33 cellular contexts compared by ENCODE assay signal in the genomic region with DNA sequence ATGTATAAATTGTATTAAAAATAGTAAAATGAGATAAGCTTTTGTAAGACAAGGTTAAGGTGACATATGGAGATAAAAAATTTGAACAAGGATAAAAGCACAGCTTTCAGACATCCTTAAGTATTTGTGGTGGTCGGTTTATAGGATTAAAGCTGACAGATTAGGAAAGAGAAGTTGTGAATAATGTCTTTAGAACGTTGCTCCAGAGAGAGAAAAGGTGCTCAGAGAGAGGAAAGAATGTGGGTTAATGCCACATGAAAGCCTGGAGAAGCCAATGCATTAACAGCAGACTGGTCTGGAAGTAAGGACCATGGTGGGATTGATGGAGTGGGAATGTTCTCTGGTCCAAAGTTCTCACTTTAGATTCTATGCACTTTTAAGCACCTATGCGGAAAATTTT. TPM values are rescaled to one million over a fixed set of nuclear protein-coding genes. Genes with fewer than 3 reads are reported as not detected.
DNase-seq lines count a peak whose midpoint lies in the region; FAIRE-seq and TF ChIP-seq lines count a peak whose summit lies in the region.
"Had no signal": no experiment of that assay in that cellular context is flagged by ENCODE, and none has a peak within 500 bp of the region (broad histone marks: within the 10 kb centered on the region; RNA-seq: fewer than 3 reads in every experiment).

No MANE protein-coding gene starts in this region.

- H3K36me3 ChIP-seq in GM23248 (ENCODE audit: low read depth), result no peaks in the 10 kb centered on the region
- no peaks in the 10 kb centered on the region for H3K36me3 ChIP-seq in astrocyte (ENCODE audit: insufficient read depth, low read length)
- H3K36me3 ChIP-seq: BLaER1, neutrophil had no signal

- peaks cover 29% of the 10 kb centered on the region for H3K4me1 Mint-ChIP-seq in astrocyte (ENCODE audit: low read depth, unreplicated experiment)

- no peaks in the 10 kb centered on the region for H3K36me3 Mint-ChIP-seq in astrocyte (ENCODE audit: low read depth, unreplicated experiment)
- H3K36me3 Mint-ChIP-seq: activated naive CD8-positive, alpha-beta T cell; mesothelial cell of epicardium; stimulated activated effector memory CD8-positive, alpha-beta T cell treated with anti-CD3 and anti-CD28 coated beads, Interleukin-12 subunit alpha, Interleukin-12 subunit beta, amount 100 ng/mL, for 72 hours; type B pancreatic cell had no signal

- no peaks in the 10 kb centered on the region for H3K9me3 Mint-ChIP-seq in astrocyte (ENCODE audit: unreplicated experiment)
- H3K9me3 Mint-ChIP-seq: H9 had no signal

- H3K4me1 ChIP-seq in GM23248 (ENCODE audit: insufficient read depth) (peaks cover 83% of the 10 kb centered on the region), astrocyte (ENCODE audit: insufficient read depth, low read length) (peaks cover 41% of the 10 kb centered on the region)
- H3K4me1 ChIP-seq: BLaER1, psoas muscle had no signal

- H3K9ac ChIP-seq in GM23248 (no peak overlapping the region), astrocyte (ENCODE audit: low read length) (no peak overlapping the region)
- H3K9ac ChIP-seq: BLaER1 had no signal

- H3K27ac Mint-ChIP-seq in astrocyte (ENCODE audit: unreplicated experiment), result no peak overlapping the region
- H3K27ac Mint-ChIP-seq: activated CD8-positive, alpha-beta T cell treated with anti-CD3 and anti-CD28 coated beads for 36 hours; activated naive CD8-positive, alpha-beta T cell; activated T-helper 2 cell treated with anti-CD3 and anti-CD28 coated beads, Interferon-gamma antibody, Interleukin-2, Interleukin-4, amounts not matched to agents 10 μg/mL and 5 μg/mL and 100 μg/mL, durations not matched to agents 14 hours and 24 hours and 36 hours; effector memory CD8-positive, alpha-beta T cell; H9; mesothelial cell of epicardium; T-helper 1 cell treated with Interleukin-12 subunit alpha and Interleukin-12 subunit beta and Interleukin-4 antibody, amounts not matched to agents 30 μg/mL and 1 μg/mL, for 36 hours; type B pancreatic cell had no signal

- 0 out of 2 replicates have a peak overlapping the region, but pooled peaks have one; percentile 11 for H3K27ac ChIP-seq in GM23248
- H3K27ac ChIP-seq in astrocyte (ENCODE audit: low read depth, low read length), result peak overlapping the region; percentile 51
- H3K27ac ChIP-seq: BLaER1, neutrophil, psoas muscle had no signal

- no peaks in the 10 kb centered on the region for H3K9me3 ChIP-seq in GM23248 (ENCODE audit: low read depth)
- no peaks in the 10 kb centered on the region for H3K9me3 ChIP-seq in astrocyte (ENCODE audit: insufficient read depth, low read depth, low read length)
- H3K9me3 ChIP-seq: BLaER1, neutrophil, psoas muscle had no signal

- DNase-seq in GM23248 (no peak), NCI-H82 (lab: John Stamatoyannopoulos, UW) (peak; percentile 96), astrocyte (ENCODE audit: low read depth) (peak; percentile 94), non-pigmented ciliary epithelial cell (ENCODE audit: low read depth) (peak; percentile 40), NCI-H1105 (lab: John Stamatoyannopoulos, UW) (no peak), NCI-H146 (lab: John Stamatoyannopoulos, UW) (no peak), hepatic stellate cell (ENCODE audit: low spot score) (no peak)
- no peak for DNase-seq in stimulated activated CD4-positive, alpha-beta T cell treated with anti-CD3 and anti-CD28 coated beads, Interleukin-1b, Interleukin-23, amount 100 ng/mL, for 48 hours
- DNase-seq: activated CD4-positive, alpha-beta T cell treated with anti-CD3 and anti-CD28 coated beads for 1 hour; activated CD8-positive, alpha-beta T cell treated with anti-CD3 and anti-CD28 coated beads for 36 hours; aorta; effector memory CD8-positive, alpha-beta T cell; H9; NCI-H1417 treated with DMSO at 0.1 percent for 48 hours; NCI-H2081 treated with DMSO at 0.1 percent for 48 hours; NCI-H2227 treated with DMSO at 0.1 percent for 48 hours; NCI-H748 treated with DMSO at 0.1 percent for 48 hours; psoas muscle; RPMI8226; stimulated activated CD4-positive, alpha-beta T cell treated with anti-CD3 and anti-CD28 coated beads, Interleukin-15, amount 100 ng/mL, for 24 hours had no signal

- H3K9me2 ChIP-seq in GM23248 (ENCODE audit: insufficient read depth), result no peaks in the 10 kb centered on the region

- TF ChIP-seq CTCF in astrocyte (IDR thresholded peaks at IDR 0.05; ENCODE audit: insufficient read depth, low read depth, low read length), result no peak

- H4K20me1 ChIP-seq in GM23248 (ENCODE audit: insufficient read depth) (no peaks in the 10 kb centered on the region), astrocyte (ENCODE audit: insufficient read depth, low read length) (no peaks in the 10 kb centered on the region)
- H4K20me1 ChIP-seq: BLaER1 had no signal

- H3K4me3 ChIP-seq in GM23248 (no peak overlapping the region), astrocyte (ENCODE audit: insufficient read depth, low read depth, low read length) (no peak overlapping the region)
- H3K4me3 ChIP-seq: BLaER1, psoas muscle had no signal

- H3K79me2 ChIP-seq in GM23248 (ENCODE audit: insufficient read depth), result no peaks in the 10 kb centered on the region
- H3K79me2 ChIP-seq in astrocyte (ENCODE audit: insufficient read depth, low read length), result no peaks in the 10 kb centered on the region

- WGBS in GM23248 (ENCODE audit: low coverage in 1 of 2, low lambda C conversion rate in 2 of 2, missing lambda C conversion rate in 2 of 2), 2 experiments, result 67 to 72% methylated on average over 3 of the region's 3 CpGs

- H3K27me3 Mint-ChIP-seq in astrocyte (ENCODE audit: low read depth, unreplicated experiment), result no peaks in the 10 kb centered on the region
- H3K27me3 Mint-ChIP-seq: activated CD8-positive, alpha-beta T cell treated with anti-CD3 and anti-CD28 coated beads for 36 hours; activated naive CD8-positive, alpha-beta T cell; central memory CD8-positive, alpha-beta T cell; effector memory CD8-positive, alpha-beta T cell; type B pancreatic cell had no signal

- FAIRE-seq in astrocyte (lab: Jason Lieb, UNC), result peak; percentile 20
- FAIRE-seq: G401.6, keratinocyte had no signal

- in situ Hi-C loops in GM23248 (cut with MboI), result loop anchor here (10.0 kb wide), 1 partner anchor 179 kb away; no protein-coding TSS in a partner anchor

- H3K4me2 ChIP-seq in GM23248 (ENCODE audit: unreplicated experiment), result peak overlapping the region; percentile 2
- H3K4me2 ChIP-seq in astrocyte (ENCODE audit: low read length), result peak overlapping the region; percentile 12
- H3K4me2 ChIP-seq: BLaER1 had no signal

- H2AFZ ChIP-seq in GM23248, result no peak overlapping the region
- no peak overlapping the region for H2AFZ ChIP-seq in astrocyte (ENCODE audit: low read depth, low read length)

- no peak overlapping the region for H3K4me3 Mint-ChIP-seq in astrocyte (ENCODE audit: unreplicated experiment)
- H3K4me3 Mint-ChIP-seq: activated CD8-positive, alpha-beta T cell treated with anti-CD3 and anti-CD28 coated beads for 36 hours; activated naive CD8-positive, alpha-beta T cell; central memory CD8-positive, alpha-beta T cell; effector memory CD8-positive, alpha-beta T cell; H9; mesothelial cell of epicardium; stimulated activated effector memory CD8-positive, alpha-beta T cell treated with anti-CD3 and anti-CD28 coated beads, Interleukin-12 subunit alpha, Interleukin-12 subunit beta, amount 100 ng/mL, for 72 hours; T-helper 1 cell treated with Interleukin-12 subunit alpha and Interleukin-12 subunit beta and Interleukin-4 antibody, amounts not matched to agents 30 μg/mL and 1 μg/mL, for 36 hours; type B pancreatic cell had no signal

- H3F3A ChIP-seq in GM23248 (ENCODE audit: insufficient read depth), result peaks cover 71% of the 10 kb centered on the region

- H3K27me3 ChIP-seq in GM23248 (replicated peaks; ENCODE audit: insufficient read depth) (no peaks in the 10 kb centered on the region), astrocyte (ENCODE audit: insufficient read depth, low read length) (no peaks in the 10 kb centered on the region)
- H3K27me3 ChIP-seq: BLaER1, neutrophil had no signal

RNA-seq across cellular contexts. Expression of a gene that starts 44.8 kb away (rescaled TPM):
- not detected in 2 replicates for total RNA-seq in GM23248 (2014; rRNA removed; shearing (Covaris generic))
- polyA plus RNA-seq in GM23248 (2016; fragmentation: Nextera tagmentation; extraction: Ambion mirVana), result 1.3 and 2.9 TPM in 2 replicates
- not detected in 2 replicates for total RNA-seq in astrocyte
- total RNA-seq: activated CD8-positive, alpha-beta T cell treated with anti-CD3 and anti-CD28 coated beads for 36 hours; activated T-helper 2 cell treated with anti-CD3 and anti-CD28 coated beads, Interferon-gamma antibody, Interleukin-2, Interleukin-4, amounts not matched to agents 10 μg/mL and 5 μg/mL and 100 μg/mL, durations not matched to agents 14 hours and 24 hours and 36 hours; aorta; epithelial cell of proximal tubule; H9; liver; mesothelial cell of epicardium; psoas muscle had no signal
- polyA plus RNA-seq: aorta, keratinocyte, liver, psoas muscle had no signal

Comparison
In these comparisons a context has a peak if more than half of its experiments do, and no peak if none do; other contexts are left out.
1. DNase-seq: peak in NCI-H82 (single experiment), astrocyte (single experiment) and non-pigmented ciliary epithelial cell (single experiment); none in GM23248 (single experiment), NCI-H1105 (single experiment), stimulated activated CD4-positive, alpha-beta T cell treated with anti-CD3 and anti-CD28 coated beads, Interleukin-1b, Interleukin-23, amount 100 ng/mL, for 48 hours (single experiment), NCI-H146 (single experiment) and hepatic stellate cell (single experiment).